Comparison of ENCODE assay signal across 1 cellular context in the genomic region with DNA sequence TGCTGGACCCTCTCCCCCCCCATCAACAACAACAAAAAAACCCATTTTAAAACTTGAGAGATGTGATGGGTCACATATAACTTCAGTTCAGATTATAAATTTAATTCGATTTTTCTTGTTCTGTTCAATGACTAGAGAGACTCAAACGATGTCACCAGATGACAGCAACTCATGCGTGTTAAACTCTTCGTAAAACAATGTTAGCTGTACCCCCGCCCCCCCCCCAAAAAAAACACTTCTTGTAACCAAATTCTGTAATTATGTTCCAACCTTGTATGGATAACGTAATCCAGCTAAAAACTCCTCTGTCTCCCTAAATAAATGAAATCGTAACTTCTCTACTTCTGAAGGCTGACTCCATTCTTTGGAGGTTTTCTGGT.
TF ChIP-seq lines count a peak whose summit lies in the region.

No MANE protein-coding gene starts in this region.

TF ChIP-seq in endothelial cell of umbilical vein, 7 proteins besides CTCF, POLR2A, EP300 and RAD21:
- no peak for TF ChIP-seq MYC (IDR thresholded peaks at IDR 0.05; ENCODE audit: low read depth, low read length)
- TF ChIP-seq FOS (IDR thresholded peaks at IDR 0.05; ENCODE audit: borderline replicate concordance, insufficient read depth, low read length), result no peak
- TF ChIP-seq EZH2 (IDR thresholded peaks at IDR 0.05; ENCODE audit: borderline replicate concordance, low read depth, low read length, severe bottlenecking), result no peak
- TF ChIP-seq JUN (IDR thresholded peaks at IDR 0.05; ENCODE audit: borderline replicate concordance, insufficient read depth, insufficient read length, low read depth), result no peak
- no peak for TF ChIP-seq MAX (IDR thresholded peaks at IDR 0.05; ENCODE audit: insufficient read depth, insufficient read length)
- TF ChIP-seq GATA2 (IDR thresholded peaks at IDR 0.05; ENCODE audit: insufficient read depth, insufficient read length, low read depth, low read length), result no peak
- TF ChIP-seq POLR2AphosphoS5 (IDR thresholded peaks at IDR 0.05; ENCODE audit: insufficient read depth, low read depth, low read length), result no peak
